Comparison of ENCODE assay signal across 8 cellular contexts in genomic region chr13:31846182-31846938, GRCh38.
DNase-seq lines count a peak whose midpoint lies in the region; ATAC-seq lines count a peak whose summit lies in the region.

No MANE protein-coding gene starts in this region.

- no peak overlapping the region for H2BK5ac ChIP-seq in mesendoderm (ENCODE audit: low read length)

- no peak overlapping the region for H2BK120ac ChIP-seq in mesendoderm (ENCODE audit: low read depth, low read length)

- peak overlapping the region; percentile 76 for H3K4me3 ChIP-seq in endocrine pancreas (ENCODE audit: control insufficient read depth, insufficient read depth, low read length)
- H3K4me3 ChIP-seq in mesendoderm (ENCODE audit: low read length), result peak overlapping the region; percentile 44

- H3K56ac ChIP-seq in mesendoderm (ENCODE audit: low read length), result peak overlapping the region; percentile 78

- H2AK5ac ChIP-seq in mesendoderm (ENCODE audit: low read length), result no peak overlapping the region

- H2BK15ac ChIP-seq in mesendoderm (replicated peaks; ENCODE audit: low read depth), result no peak overlapping the region

- peak overlapping the region; percentile 19 for H3K18ac ChIP-seq in mesendoderm (ENCODE audit: low read length)

- DNase-seq in CD1c-positive myeloid dendritic cell (ENCODE audit: extremely low spot score) (peak; percentile 94), NCI-H82 (lab: John Stamatoyannopoulos, UW) (peak; percentile 96), mesendoderm (peak; percentile 88)
- peak; percentile 1 to 54 for DNase-seq in activated CD8-positive, alpha-beta memory T cell treated with anti-CD3 and anti-CD28 coated beads for 1 hour (ENCODE audit: extremely low read depth in 1 of 2, low read depth in 1 of 2)
- DNase-seq in stimulated activated CD8-positive, alpha-beta memory T cell treated with anti-CD3 and anti-CD28 coated beads, Interleukin-12 subunit alpha, Interleukin-12 subunit beta, amount 100 ng/mL, for 1 hour (ENCODE audit: low read depth), result peak; percentile 45

- peak overlapping the region; percentile 87 for H3K9ac ChIP-seq in endocrine pancreas (ENCODE audit: control insufficient read depth, insufficient read depth, low read length)
- peak overlapping the region; percentile 59 for H3K9ac ChIP-seq in mesendoderm (ENCODE audit: low read length)

- no peaks in the 10 kb centered on the region for H3K79me2 ChIP-seq in mesendoderm (ENCODE audit: control insufficient read depth, insufficient read depth, low read length)

- no peak overlapping the region for H3K23ac ChIP-seq in mesendoderm (ENCODE audit: low read length)

- ATAC-seq in GM19452 (IDR thresholded peaks at IDR 0.05; ENCODE audit: unreplicated experiment) (peak; percentile 96), HG03558 (IDR thresholded peaks at IDR 0.05; ENCODE audit: extremely low read depth, unreplicated experiment) (peak; percentile 93)

- no peak overlapping the region for H3K27ac ChIP-seq in mesendoderm (ENCODE audit: low read depth, low read length)

- H3K36me3 ChIP-seq in endocrine pancreas (ENCODE audit: control insufficient read depth, insufficient read depth, low read length) (no peaks in the 10 kb centered on the region), mesendoderm (ENCODE audit: control insufficient read depth, insufficient read depth, low read length) (no peaks in the 10 kb centered on the region)

- H3K4ac ChIP-seq in mesendoderm (ENCODE audit: low read depth, low read length), result no peak overlapping the region

- H3K4me1 ChIP-seq in endocrine pancreas (ENCODE audit: control insufficient read depth, insufficient read depth, low read length) (peaks cover 3% of the 10 kb centered on the region), mesendoderm (ENCODE audit: control insufficient read depth, low read depth, low read length) (no peaks in the 10 kb centered on the region)

- H3K79me1 ChIP-seq in mesendoderm (ENCODE audit: low read length), result no peaks in the 10 kb centered on the region

- H4K8ac ChIP-seq in mesendoderm (ENCODE audit: low read depth, low read length), result no peak overlapping the region

- WGBS in mesendoderm (ENCODE audit: extremely low coverage, insufficient coverage, low lambda C conversion rate), result no CpG with 5 or more reads among the region's 74 CpGs

- H3K27me3 ChIP-seq in endocrine pancreas (ENCODE audit: control insufficient read depth, insufficient read depth, low read length) (no peaks in the 10 kb centered on the region), mesendoderm (ENCODE audit: insufficient read depth, low read length, poor library complexity) (peaks cover 3% of the 10 kb centered on the region)

- H3K4me2 ChIP-seq in mesendoderm (ENCODE audit: low read length), result peak overlapping the region; percentile 58

- no peaks in the 10 kb centered on the region for H3K9me3 ChIP-seq in endocrine pancreas (ENCODE audit: control insufficient read depth, low read length)

- H4K5ac ChIP-seq in mesendoderm (ENCODE audit: low read length), result no peak overlapping the region

Comparison
In these comparisons a context has a peak if more than half of its experiments do, and no peak if none do; other contexts are left out.
1. DNase-seq: peak in every context shown above with its lines; median percentile 96 in NCI-H82; 94 in CD1c-positive myeloid dendritic cell; 88 in mesendoderm; 45 in stimulated activated CD8-positive, alpha-beta memory T cell treated with anti-CD3 and anti-CD28 coated beads, Interleukin-12 subunit alpha, Interleukin-12 subunit beta, amount 100 ng/mL, for 1 hour; 28 in activated CD8-positive, alpha-beta memory T cell treated with anti-CD3 and anti-CD28 coated beads for 1 hour.